8 cellular contexts compared by ENCODE assay signal in genomic region chr17:40101367-40102210, GRCh38. TPM values are rescaled to one million over a fixed set of nuclear protein-coding genes. Genes with fewer than 3 reads are reported as not detected.
DNase-seq lines count a peak whose midpoint lies in the region; ATAC-seq and TF ChIP-seq lines count a peak whose summit lies in the region.

No MANE protein-coding gene starts in this region.

- no peak overlapping the region for H2AFZ ChIP-seq in trophoblast cell (ENCODE audit: insufficient read depth, low read length, poor library complexity)

- no peak for TF ChIP-seq CTCF in CD8-positive, alpha-beta T cell (IDR thresholded peaks at IDR 0.05)

- H3K79me1 ChIP-seq in trophoblast cell (ENCODE audit: low read length) = peaks cover 11% of the 10 kb centered on the region

- no peak for DNase-seq in CD8-positive, alpha-beta T cell
- DNase-seq in epithelial cell of prostate (ENCODE audit: low read depth, low spot score) = no peak
- DNase-seq in trophoblast cell = no peak
- no peak for DNase-seq in NCI-H1436 (lab: John Stamatoyannopoulos, UW)

- no peak overlapping the region for H3K9ac ChIP-seq in trophoblast cell (ENCODE audit: low read length)

- H2AK5ac ChIP-seq in trophoblast cell (ENCODE audit: low read length) = no peak overlapping the region

- no peak overlapping the region for H3K14ac ChIP-seq in trophoblast cell (ENCODE audit: low read length)

- H3K23ac ChIP-seq in trophoblast cell (ENCODE audit: low read length) = no peak overlapping the region

- no peak overlapping the region for H2BK120ac ChIP-seq in trophoblast cell (ENCODE audit: insufficient read depth, low read length, poor library complexity)

- H3K79me2 ChIP-seq in trophoblast cell (ENCODE audit: control insufficient read depth, insufficient read depth, low read length, poor library complexity) = no peaks in the 10 kb centered on the region

- H3K27me3 Mint-ChIP-seq in CD8-positive, alpha-beta T cell (ENCODE audit: low read depth) = no peaks in the 10 kb centered on the region

- H3K4me1 ChIP-seq in CD8-positive, alpha-beta T cell (ENCODE audit: insufficient read depth, low read length) = peaks cover 85% of the 10 kb centered on the region
- peaks cover 21 to 37% of the 10 kb centered on the region in 2 experiments for H3K4me1 ChIP-seq in trophoblast cell (ENCODE audit: control insufficient read depth in 1 of 2, insufficient read depth in 2 of 2, low read length in 2 of 2)

- H3K27ac Mint-ChIP-seq in CD8-positive, alpha-beta T cell = peak overlapping the region; percentile 95

- H3K36me3 Mint-ChIP-seq in CD8-positive, alpha-beta T cell = peaks cover 21% of the 10 kb centered on the region

- H4K8ac ChIP-seq in trophoblast cell (ENCODE audit: low read depth, low read length) = no peak overlapping the region

- no peak overlapping the region for H3K4ac ChIP-seq in trophoblast cell (ENCODE audit: low read depth, low read length)

- H4K91ac ChIP-seq in trophoblast cell (ENCODE audit: low read depth, low read length) = no peak overlapping the region

- peaks cover 90% of the 10 kb centered on the region for H3K4me1 Mint-ChIP-seq in CD8-positive, alpha-beta T cell (ENCODE audit: low read depth)

- H3K4me3 Mint-ChIP-seq in CD8-positive, alpha-beta T cell = peak overlapping the region; percentile 94

- CTCF ChIA-PET in CD8-positive, alpha-beta T cell (lab: Charles Lee) = interaction anchor here (1.1 to 17.2 kb wide), 6 partner anchors 11 to 39 kb away, joined by 3 to 237 read pairs (median 12); partner anchors contain the start of genes CASC3 and THRA

- POLR2A ChIA-PET in CD8-positive, alpha-beta T cell (lab: Charles Lee) = interaction anchor here (0.9 to 11.3 kb wide), 7 partner anchors 11 to 121 kb away, joined by 3 to 141 read pairs (median 3); partner anchors contain the start of genes CASC3, MED24 and PSMD3

- no peak for ATAC-seq in CD8-positive, alpha-beta T cell
- ATAC-seq in HG03025 (IDR thresholded peaks at IDR 0.05; ENCODE audit: low FRiP score, unreplicated experiment) (no peak), GM18870 (IDR thresholded peaks at IDR 0.05; ENCODE audit: unreplicated experiment) (no peak), GM21723 (IDR thresholded peaks at IDR 0.05; ENCODE audit: unreplicated experiment) (no peak)

- no peak overlapping the region for H3K27ac ChIP-seq in CD8-positive, alpha-beta T cell (ENCODE audit: low read depth, low read length)
- H3K27ac ChIP-seq in epithelial cell of prostate (peak overlapping the region; percentile 96), trophoblast cell (ENCODE audit: low read depth, low read length) (peak overlapping the region; percentile 13)

- H4K12ac ChIP-seq in trophoblast cell (ENCODE audit: low read depth, low read length) = no peak overlapping the region

- no peak overlapping the region for H3K18ac ChIP-seq in trophoblast cell (ENCODE audit: low read length)

- no peak overlapping the region for H2BK12ac ChIP-seq in trophoblast cell (ENCODE audit: low read length)

- WGBS in trophoblast cell (ENCODE audit: extremely low coverage, insufficient coverage, insufficient read length) = no CpG with 5 or more reads among the region's 16 CpGs

- peak overlapping the region; percentile 86 for H3K4me2 ChIP-seq in trophoblast cell (ENCODE audit: low read length)

- H3K4me3 ChIP-seq in CD8-positive, alpha-beta T cell (ENCODE audit: low read depth, low read length) = no peak overlapping the region
- no peak overlapping the region for H3K4me3 ChIP-seq in trophoblast cell (ENCODE audit: low read depth, low read length)

- peaks cover 9% of the 10 kb centered on the region for H3K36me3 ChIP-seq in CD8-positive, alpha-beta T cell (ENCODE audit: insufficient read depth, low read length)
- H3K36me3 ChIP-seq in trophoblast cell (ENCODE audit: control insufficient read depth in 1 of 2, insufficient read depth in 2 of 2, low read length in 2 of 2) = peaks cover under 1 to 2% of the 10 kb centered on the region in 2 experiments

- H2BK5ac ChIP-seq in trophoblast cell (ENCODE audit: low read depth, low read length, poor library complexity) = no peak overlapping the region

- H3K27me3 ChIP-seq in CD8-positive, alpha-beta T cell (ENCODE audit: insufficient read depth, low read length) = no peaks in the 10 kb centered on the region
- H3K27me3 ChIP-seq in trophoblast cell (ENCODE audit: insufficient read depth, low read length) = no peaks in the 10 kb centered on the region

- no peaks in the 10 kb centered on the region for H3K9me3 Mint-ChIP-seq in CD8-positive, alpha-beta T cell

- no peaks in the 10 kb centered on the region for H3K9me3 ChIP-seq in CD8-positive, alpha-beta T cell (ENCODE audit: low read length)
- peaks cover 4% of the 10 kb centered on the region for H3K9me3 ChIP-seq in trophoblast cell (ENCODE audit: insufficient read depth, low read depth, low read length)

- intact Hi-C loops in CD8-positive, alpha-beta T cell (cut with DNase I, micrococcal nuclease) = no loop called here

TF ChIP-seq in PFSK-1, 5 proteins besides CTCF, POLR2A, EP300 and RAD21:
- TF ChIP-seq REST (IDR thresholded peaks at IDR 0.05; ENCODE audit: insufficient read depth in 1 of 2, low read depth in 2 of 2, low read length in 2 of 2) = no peak
- no peak for TF ChIP-seq FOXP2 (optimal IDR thresholded peaks at IDR 0.05; ENCODE audit: borderline replicate concordance, extremely low read depth, extremely low read length, insufficient read depth)
- TF ChIP-seq POLR2AphosphoS5 (IDR thresholded peaks at IDR 0.05; ENCODE audit: low read depth, low read length) = no peak
- TF ChIP-seq TAF1 (IDR thresholded peaks at IDR 0.05; ENCODE audit: borderline replicate concordance, insufficient read depth, low read length) = peak; percentile 26; the same call in 1 of the 2 replicates
- TF ChIP-seq SIN3A (IDR thresholded peaks at IDR 0.05; ENCODE audit: borderline replicate concordance, insufficient read depth, low read length) = no peak; the same call in 1 of the 2 replicates

RNA-seq across cellular contexts. Expression of gene NR1D1, which starts 1.2 kb away (rescaled TPM):
- total RNA-seq in CD8-positive, alpha-beta T cell = 10 to 100 TPM; 24.1 to 25.6 TPM
- 31.1 TPM for polyA plus RNA-seq in PFSK-1 (2012; ENCODE audit: insufficient read length, low read depth)
- polyA plus RNA-seq in trophoblast cell (2013) = 2.0 and 2.2 TPM in 2 replicates

RNA-seq across cellular contexts. Expression of gene MSL1, which starts 20.2 kb away (rescaled TPM):
- 10 to 100 TPM; 43.8 to 46.6 TPM for total RNA-seq in CD8-positive, alpha-beta T cell
- polyA plus RNA-seq in PFSK-1 (2012; ENCODE audit: insufficient read length, low read depth) = 39.9 TPM
- polyA plus RNA-seq in trophoblast cell (2013) = 52.5 and 54.4 TPM in 2 replicates

RNA-seq across cellular contexts. Expression of gene CASC3, which starts 38.7 kb away (rescaled TPM):
- total RNA-seq in CD8-positive, alpha-beta T cell = 100 to 1,000 TPM; 187 to 198 TPM
- 54.4 TPM for polyA plus RNA-seq in PFSK-1 (2012; ENCODE audit: insufficient read length, low read depth)
- 49.0 and 50.6 TPM in 2 replicates for polyA plus RNA-seq in trophoblast cell (2013)

RNA-seq across cellular contexts. Expression of gene THRA, which starts 38.8 kb away (rescaled TPM):
- 10 to 100 TPM; 34.6 to 35.7 TPM for total RNA-seq in CD8-positive, alpha-beta T cell
- 31.2 TPM for polyA plus RNA-seq in PFSK-1 (2012; ENCODE audit: insufficient read length, low read depth)
- 4.1 TPM in 2 replicates for polyA plus RNA-seq in trophoblast cell (2013)

RNA-seq across cellular contexts. Expression of gene MED24, which starts 47.4 kb away (rescaled TPM):
- 100 to 1,000 TPM; 103 to 104 TPM for total RNA-seq in CD8-positive, alpha-beta T cell
- polyA plus RNA-seq in PFSK-1 (2012; ENCODE audit: insufficient read length, low read depth) = 144 TPM
- polyA plus RNA-seq in trophoblast cell (2013) = 44.7 and 45.9 TPM in 2 replicates
